8 cellular contexts compared by ENCODE assay signal in the genomic region with DNA sequence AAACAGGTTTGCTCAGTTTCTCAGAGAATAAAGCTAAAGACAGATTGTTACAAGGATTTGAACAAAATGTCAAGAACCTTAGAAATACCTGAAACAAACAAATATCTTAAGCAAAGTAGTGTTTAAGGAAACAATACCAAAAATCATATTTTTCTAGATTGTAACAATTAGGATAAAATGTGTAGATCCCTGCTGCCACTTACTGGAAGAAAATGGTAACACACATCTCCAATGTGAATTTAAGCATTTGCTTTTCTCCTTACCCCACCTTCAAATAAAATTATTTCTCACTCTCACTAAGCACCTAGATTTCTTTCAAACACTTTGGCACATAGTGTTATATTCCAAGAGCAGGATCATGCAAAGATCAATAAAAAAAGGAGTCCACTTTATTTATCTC. TPM values are rescaled to one million over a fixed set of nuclear protein-coding genes. Genes with fewer than 3 reads are reported as not detected.
DNase-seq lines count a peak whose midpoint lies in the region; ATAC-seq and TF ChIP-seq lines count a peak whose summit lies in the region.

No MANE protein-coding gene starts in this region.

- H3K9me2 ChIP-seq in Loucy (replicated peaks; ENCODE audit: low read depth, low read length), result no peaks in the 10 kb centered on the region

- H3K27ac ChIP-seq in sigmoid colon, result no peak overlapping the region

- no peaks in the 10 kb centered on the region for H3K27me3 Mint-ChIP-seq in osteocyte (ENCODE audit: unreplicated experiment)

- no peak overlapping the region for H3K4me3 Mint-ChIP-seq in osteocyte (ENCODE audit: unreplicated experiment)

- peaks cover 36% of the 10 kb centered on the region for H3K36me3 Mint-ChIP-seq in osteocyte (ENCODE audit: unreplicated experiment)

- ATAC-seq in HG02798 (IDR thresholded peaks at IDR 0.05; ENCODE audit: poor library complexity, unreplicated experiment), result no peak

- H3K4me1 Mint-ChIP-seq in osteocyte (ENCODE audit: unreplicated experiment), result no peaks in the 10 kb centered on the region

- H4K20me1 ChIP-seq in Loucy (ENCODE audit: insufficient read depth, low read length, poor library complexity, severe bottlenecking), result no peaks in the 10 kb centered on the region

- no peaks in the 10 kb centered on the region for H3K9me3 Mint-ChIP-seq in osteocyte (ENCODE audit: unreplicated experiment)

- intact Hi-C loops in sigmoid colon (cut with DNase I), result no loop called here

- no peak for TF ChIP-seq POLR2A in sigmoid colon (IDR thresholded peaks at IDR 0.05)

- no peak overlapping the region for H3K4me2 ChIP-seq in Loucy (ENCODE audit: low read depth, low read length, poor library complexity, severe bottlenecking)

- no peak overlapping the region for H2AFZ ChIP-seq in Loucy (ENCODE audit: low read length)

- H3K36me3 ChIP-seq in Loucy (ENCODE audit: insufficient read depth, low read length), result peaks cover 26% of the 10 kb centered on the region; the same call in 1 of the 2 replicates
- H3K36me3 ChIP-seq in sigmoid colon, result peaks cover 4 to 54% (median 16%) of the 10 kb centered on the region in 4 donors

- H3K27me3 ChIP-seq in Loucy (ENCODE audit: insufficient read depth, low read length, poor library complexity, severe bottlenecking) (no peaks in the 10 kb centered on the region), sigmoid colon (no peaks in the 10 kb centered on the region)

- TF ChIP-seq CTCF in Loucy (conservative IDR thresholded peaks at IDR 0.05; ENCODE audit: low read length) (peak; percentile 76), cardiac fibroblast (IDR thresholded peaks at IDR 0.05; ENCODE audit: low read depth, low read length) (peak; percentile 43), osteocyte (IDR thresholded peaks at IDR 0.05) (peak; percentile 55), sigmoid colon (IDR thresholded peaks at IDR 0.05) (peak in 2 of 4 experiments; percentile 7 to 22)

- TF ChIP-seq EP300 in sigmoid colon (IDR thresholded peaks at IDR 0.05), result no peak

- no peak overlapping the region for H3K27ac Mint-ChIP-seq in osteocyte (ENCODE audit: unreplicated experiment)

- H3K4me3 ChIP-seq in Loucy (ENCODE audit: low read length, poor library complexity, severe bottlenecking) (no peak overlapping the region), cardiac fibroblast (replicated peaks in 1 of 2; ENCODE audit: low read depth in 2 of 2, low read length in 2 of 2) (no peak overlapping the region), sigmoid colon (no peak overlapping the region)

- H3K9me3 ChIP-seq in Loucy (ENCODE audit: insufficient read depth, low read depth, low read length), result no peaks in the 10 kb centered on the region
- H3K9me3 ChIP-seq in sigmoid colon, result no peaks in the 10 kb centered on the region

- peak; percentile 45 for DNase-seq in DMS 273 (lab: John Stamatoyannopoulos, UW; ENCODE audit: unreplicated experiment)
- no peak for DNase-seq in DMS 273 treated with DMSO at 0.1 percent for 48 hours (lab: John Stamatoyannopoulos, UW)
- DNase-seq in cardiac fibroblast (ENCODE audit: low read depth in 2 of 2), result peak; percentile 29 to 45
- DNase-seq in osteocyte (ENCODE audit: extremely low spot score, unreplicated experiment), result no peak
- no peak for DNase-seq in sigmoid colon
- no peak for DNase-seq in NCI-H1092 (lab: John Stamatoyannopoulos, UW)

- no peaks in the 10 kb centered on the region for H3K79me2 ChIP-seq in Loucy (ENCODE audit: insufficient read depth, low read length)

- H3K4me1 ChIP-seq in Loucy (ENCODE audit: insufficient read depth, low read length, poor library complexity, severe bottlenecking) (no peaks in the 10 kb centered on the region), sigmoid colon (peaks cover 0 to 5% (median 0%) of the 10 kb centered on the region in 4 donors)

- no peak overlapping the region for H3K9ac ChIP-seq in Loucy (ENCODE audit: low read depth, low read length, poor library complexity, severe bottlenecking)

- H3F3A ChIP-seq in Loucy (ENCODE audit: low read depth), result no peaks in the 10 kb centered on the region

RNA-seq across cellular contexts. Expression of gene SUCLG1, which starts 34.9 kb away (rescaled TPM):
- total RNA-seq in osteocyte (51.8 and 52.4 TPM in 2 replicates), sigmoid colon (100 to 1,000 TPM in 2 of 4 donors, 10 to 100 TPM in 2; 75.6 to 125 (median 99.8) TPM)
- 100 to 1,000 TPM; 150 to 423 (median 244) TPM for polyA plus RNA-seq in sigmoid colon

Comparison
In these comparisons a context has a peak if more than half of its experiments do, and no peak if none do; other contexts are left out.
1. DNase-seq: peak in DMS 273 (single experiment) and cardiac fibroblast (2 of 2); none in DMS 273 treated with DMSO at 0.1 percent for 48 hours (single experiment), osteocyte (single experiment), sigmoid colon (single experiment) and NCI-H1092 (single experiment).